ENCODE assay signal across 18 cellular contexts in the genomic region with DNA sequence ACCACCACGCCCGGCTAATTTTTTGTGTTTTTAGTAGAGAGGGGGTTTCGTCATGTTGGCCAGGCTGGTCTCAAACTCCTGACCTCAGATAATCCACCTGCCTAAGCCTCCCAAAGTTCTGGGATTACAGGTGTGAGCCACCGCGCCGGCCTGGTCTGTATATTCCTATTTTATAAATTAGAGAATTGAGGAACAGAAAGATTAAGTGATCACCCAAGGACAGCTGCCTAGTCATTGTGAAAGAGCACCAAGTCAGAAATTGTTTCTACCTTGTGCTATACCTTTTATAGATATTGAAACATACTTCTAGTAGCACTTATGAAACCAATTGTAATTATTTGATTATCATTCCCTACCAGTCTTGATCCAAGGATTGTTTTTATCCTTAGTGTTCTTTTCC. TPM values are rescaled to one million over a fixed set of nuclear protein-coding genes. Genes with fewer than 3 reads are reported as not detected.
DNase-seq lines count a peak whose midpoint lies in the region; ATAC-seq and TF ChIP-seq lines count a peak whose summit lies in the region.
"Had no signal": no experiment of that assay in that cellular context is flagged by ENCODE, and none has a peak within 500 bp of the region (broad histone marks: within the 10 kb centered on the region; RNA-seq: fewer than 3 reads in every experiment).

No MANE protein-coding gene starts in this region.

- H3K4me3 Mint-ChIP-seq in activated naive CD8-positive, alpha-beta T cell: peak overlapping the region; percentile 5
- H3K4me3 Mint-ChIP-seq in activated naive CD8-positive, alpha-beta T cell treated with anti-CD3 and anti-CD28 coated beads, Interleukin-2, amount 50 U/mL, for 24 hours: no peak overlapping the region
- peak overlapping the region; percentile 14 for H3K4me3 Mint-ChIP-seq in activated naive CD8-positive, alpha-beta T cell treated with anti-CD3 and anti-CD28 coated beads for 36 hours
- H3K4me3 Mint-ChIP-seq: CD8-positive, alpha-beta T cell had no signal

- H3K36me3 Mint-ChIP-seq in activated naive CD8-positive, alpha-beta T cell: peaks cover 9% of the 10 kb centered on the region
- H3K36me3 Mint-ChIP-seq in activated naive CD8-positive, alpha-beta T cell treated with anti-CD3 and anti-CD28 coated beads, Interleukin-2, amount 50 U/mL, for 24 hours (ENCODE audit: low read depth): peaks cover 53% of the 10 kb centered on the region
- peaks cover 28% of the 10 kb centered on the region for H3K36me3 Mint-ChIP-seq in activated naive CD8-positive, alpha-beta T cell treated with anti-CD3 and anti-CD28 coated beads for 36 hours

- H3K27ac Mint-ChIP-seq in activated naive CD8-positive, alpha-beta T cell: no peak overlapping the region
- H3K27ac Mint-ChIP-seq in activated naive CD8-positive, alpha-beta T cell treated with anti-CD3 and anti-CD28 coated beads, Interleukin-2, amount 50 U/mL, for 24 hours: no peak overlapping the region
- no peak overlapping the region for H3K27ac Mint-ChIP-seq in activated naive CD8-positive, alpha-beta T cell treated with anti-CD3 and anti-CD28 coated beads for 36 hours

- H3K4me1 Mint-ChIP-seq in activated naive CD8-positive, alpha-beta T cell (ENCODE audit: low read depth): peaks cover 10% of the 10 kb centered on the region
- H3K4me1 Mint-ChIP-seq in activated naive CD8-positive, alpha-beta T cell treated with anti-CD3 and anti-CD28 coated beads, Interleukin-2, amount 50 U/mL, for 24 hours: peaks cover 24% of the 10 kb centered on the region
- H3K4me1 Mint-ChIP-seq in activated naive CD8-positive, alpha-beta T cell treated with anti-CD3 and anti-CD28 coated beads for 36 hours: peaks cover 23% of the 10 kb centered on the region

- no peak for DNase-seq in activated naive CD8-positive, alpha-beta T cell treated with anti-CD3 and anti-CD28 coated beads, Interleukin-2, amount 50 U/mL, for 24 hours
- DNase-seq in activated naive CD8-positive, alpha-beta T cell treated with anti-CD3 and anti-CD28 coated beads for 36 hours: no peak
- DNase-seq in WERI-Rb-1: no peak
- DNase-seq: BE2C; Calu3; CD8-positive, alpha-beta T cell; GOT3; NCI-H1105 treated with DMSO at 0.1 percent for 48 hours; NCI-H1694; NCI-H2081 treated with DMSO at 0.1 percent for 48 hours; NK-92 treated with Interleukin-12 subunit alpha and Interleukin-12 subunit beta, amount 100 ng/mL, for 24 hours; OCI-M1; Right ventricle myocardium superior had no signal

- peaks cover 35% of the 10 kb centered on the region for H4K20me1 ChIP-seq in Loucy (ENCODE audit: insufficient read depth, low read length, poor library complexity, severe bottlenecking)

- H3K9me3 ChIP-seq in Loucy (ENCODE audit: insufficient read depth, low read depth, low read length) (no peaks in the 10 kb centered on the region), WERI-Rb-1 (ENCODE audit: severe bottlenecking) (no peaks in the 10 kb centered on the region)
- H3K9me3 ChIP-seq: BE2C had no signal

- peak overlapping the region; percentile 94 for H3K9ac ChIP-seq in Loucy (ENCODE audit: low read depth, low read length, poor library complexity, severe bottlenecking)

- H3K36me3 ChIP-seq in Loucy (ENCODE audit: insufficient read depth, low read length) (peaks cover 16% of the 10 kb centered on the region), WERI-Rb-1 (peaks cover 77% of the 10 kb centered on the region)

- H3K9me3 Mint-ChIP-seq in activated naive CD8-positive, alpha-beta T cell (ENCODE audit: low read depth): no peaks in the 10 kb centered on the region
- H3K9me3 Mint-ChIP-seq in activated naive CD8-positive, alpha-beta T cell treated with anti-CD3 and anti-CD28 coated beads, Interleukin-2, amount 50 U/mL, for 24 hours: no peaks in the 10 kb centered on the region
- no peaks in the 10 kb centered on the region for H3K9me3 Mint-ChIP-seq in activated naive CD8-positive, alpha-beta T cell treated with anti-CD3 and anti-CD28 coated beads for 36 hours
- H3K9me3 Mint-ChIP-seq: CD8-positive, alpha-beta T cell had no signal

- H3K27me3 Mint-ChIP-seq in activated naive CD8-positive, alpha-beta T cell: no peaks in the 10 kb centered on the region
- no peaks in the 10 kb centered on the region for H3K27me3 Mint-ChIP-seq in activated naive CD8-positive, alpha-beta T cell treated with anti-CD3 and anti-CD28 coated beads, Interleukin-2, amount 50 U/mL, for 24 hours
- no peaks in the 10 kb centered on the region for H3K27me3 Mint-ChIP-seq in activated naive CD8-positive, alpha-beta T cell treated with anti-CD3 and anti-CD28 coated beads for 36 hours

- peaks cover 32% of the 10 kb centered on the region for H3K4me1 ChIP-seq in Loucy (ENCODE audit: insufficient read depth, low read length, poor library complexity, severe bottlenecking)
- H3K4me1 ChIP-seq: BE2C had no signal

- H3F3A ChIP-seq in Loucy (ENCODE audit: low read depth): no peaks in the 10 kb centered on the region

- no peaks in the 10 kb centered on the region for H3K9me2 ChIP-seq in Loucy (replicated peaks; ENCODE audit: low read depth, low read length)

- H3K79me2 ChIP-seq in Loucy (ENCODE audit: insufficient read depth, low read length): peaks cover 93% of the 10 kb centered on the region

- TF ChIP-seq CTCF in Loucy (conservative IDR thresholded peaks at IDR 0.05; ENCODE audit: low read length) (no peak), WERI-Rb-1 (IDR thresholded peaks at IDR 0.05; ENCODE audit: low read depth, low read length) (no peak)

- H2AFZ ChIP-seq in Loucy (ENCODE audit: low read length): no peak overlapping the region

- H3K27me3 ChIP-seq in Loucy (ENCODE audit: insufficient read depth, low read length, poor library complexity, severe bottlenecking) (peaks cover 4% of the 10 kb centered on the region), WERI-Rb-1 (ENCODE audit: insufficient read depth, low read depth, severe bottlenecking) (no peaks in the 10 kb centered on the region)
- H3K27me3 ChIP-seq: BE2C had no signal

- no peak overlapping the region for H3K27ac ChIP-seq in WERI-Rb-1

- ATAC-seq in activated naive CD8-positive, alpha-beta T cell treated with anti-CD3 and anti-CD28 coated beads, Interleukin-2, amount 50 U/mL, for 24 hours: no peak
- no peak for ATAC-seq in SK-N-SH treated with all-trans-retinoic acid at 6 μM for 48 hours
- ATAC-seq in HG03095 (IDR thresholded peaks at IDR 0.05; ENCODE audit: unreplicated experiment): no peak
- ATAC-seq: CD8-positive, alpha-beta T cell; K562 had no signal

- peak overlapping the region; percentile 100 for H3K4me3 ChIP-seq in Loucy (ENCODE audit: low read length, poor library complexity, severe bottlenecking)
- no peak overlapping the region for H3K4me3 ChIP-seq in WERI-Rb-1 (ENCODE audit: low read depth, low read length)

- H3K4me2 ChIP-seq in Loucy (ENCODE audit: low read depth, low read length, poor library complexity, severe bottlenecking): peak overlapping the region; percentile 88

TF ChIP-seq in SK-N-SH treated with all-trans-retinoic acid at 6 μM for 48 hours, 23 proteins besides CTCF, POLR2A, EP300 and RAD21:
- TF ChIP-seq CSDC2 (CRISPR knock-in tag; IDR thresholded peaks at IDR 0.05) (no peak), PPARA (CRISPR knock-in tag; IDR thresholded peaks at IDR 0.05; ENCODE audit: borderline replicate concordance) (no peak), ZFP30 (CRISPR knock-in tag; IDR thresholded peaks at IDR 0.05) (no peak), ZNF8 (CRISPR knock-in tag; IDR thresholded peaks at IDR 0.05) (no peak), OSR1 (CRISPR knock-in tag; IDR thresholded peaks at IDR 0.05) (no peak), ARNTL (CRISPR knock-in tag; IDR thresholded peaks at IDR 0.05; ENCODE audit: borderline replicate concordance, low read depth) (no peak), ZNF565 (CRISPR knock-in tag; conservative IDR thresholded peaks at IDR 0.05; ENCODE audit: low read depth) (no peak), TCF4 (CRISPR knock-in tag; IDR thresholded peaks at IDR 0.05; ENCODE audit: borderline replicate concordance) (no peak), SNAI2 (CRISPR knock-in tag; IDR thresholded peaks at IDR 0.05) (no peak)
- TF ChIP-seq, protein P1, sequence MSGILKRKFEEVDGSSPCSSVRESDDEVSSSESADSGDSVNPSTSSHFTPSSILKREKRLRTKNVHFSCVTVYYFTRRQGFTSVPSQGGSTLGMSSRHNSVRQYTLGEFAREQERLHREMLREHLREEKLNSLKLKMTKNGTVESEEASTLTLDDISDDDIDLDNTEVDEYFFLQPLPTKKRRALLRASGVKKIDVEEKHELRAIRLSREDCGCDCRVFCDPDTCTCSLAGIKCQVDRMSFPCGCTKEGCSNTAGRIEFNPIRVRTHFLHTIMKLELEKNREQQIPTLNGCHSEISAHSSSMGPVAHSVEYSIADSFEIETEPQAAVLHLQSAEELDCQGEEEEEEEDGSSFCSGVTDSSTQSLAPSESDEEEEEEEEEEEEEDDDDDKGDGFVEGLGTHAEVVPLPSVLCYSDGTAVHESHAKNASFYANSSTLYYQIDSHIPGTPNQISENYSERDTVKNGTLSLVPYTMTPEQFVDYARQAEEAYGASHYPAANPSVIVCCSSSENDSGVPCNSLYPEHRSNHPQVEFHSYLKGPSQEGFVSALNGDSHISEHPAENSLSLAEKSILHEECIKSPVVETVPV (CRISPR knock-in tag; IDR thresholded peaks at IDR 0.05): no peak
- TF ChIP-seq, protein P2, sequence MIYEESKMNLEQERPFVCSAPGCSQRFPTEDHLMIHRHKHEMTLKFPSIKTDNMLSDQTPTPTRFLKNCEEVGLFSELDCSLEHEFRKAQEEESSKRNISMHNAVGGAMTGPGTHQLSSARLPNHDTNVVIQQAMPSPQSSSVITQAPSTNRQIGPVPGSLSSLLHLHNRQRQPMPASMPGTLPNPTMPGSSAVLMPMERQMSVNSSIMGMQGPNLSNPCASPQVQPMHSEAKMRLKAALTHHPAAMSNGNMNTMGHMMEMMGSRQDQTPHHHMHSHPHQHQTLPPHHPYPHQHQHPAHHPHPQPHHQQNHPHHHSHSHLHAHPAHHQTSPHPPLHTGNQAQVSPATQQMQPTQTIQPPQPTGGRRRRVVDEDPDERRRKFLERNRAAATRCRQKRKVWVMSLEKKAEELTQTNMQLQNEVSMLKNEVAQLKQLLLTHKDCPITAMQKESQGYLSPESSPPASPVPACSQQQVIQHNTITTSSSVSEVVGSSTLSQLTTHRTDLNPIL (CRISPR knock-in tag; IDR thresholded peaks at IDR 0.05; ENCODE audit: low read depth): no peak
TF ChIP-seq in SK-N-SH treated with all-trans-retinoic acid at 6 μM for 48 hours: peak in this region for 0.

RNA-seq across cellular contexts. Expression of a gene that starts 1.9 kb away (rescaled TPM):
- 10 to 100 TPM; 85.9 to 89.9 TPM for total RNA-seq in activated naive CD8-positive, alpha-beta T cell treated with anti-CD3 and anti-CD28 coated beads for 36 hours

RNA-seq across cellular contexts. Expression of a gene that starts 2.3 kb away (rescaled TPM):
- total RNA-seq in activated naive CD8-positive, alpha-beta T cell treated with anti-CD3 and anti-CD28 coated beads for 36 hours: 10 to 100 TPM; 89.0 to 93.0 TPM

RNA-seq across cellular contexts. Expression of a gene that starts 28.3 kb away (rescaled TPM):
- 10 to 100 TPM; 40.7 to 41.7 TPM for total RNA-seq in activated naive CD8-positive, alpha-beta T cell treated with anti-CD3 and anti-CD28 coated beads for 36 hours
